In the genomic region with DNA sequence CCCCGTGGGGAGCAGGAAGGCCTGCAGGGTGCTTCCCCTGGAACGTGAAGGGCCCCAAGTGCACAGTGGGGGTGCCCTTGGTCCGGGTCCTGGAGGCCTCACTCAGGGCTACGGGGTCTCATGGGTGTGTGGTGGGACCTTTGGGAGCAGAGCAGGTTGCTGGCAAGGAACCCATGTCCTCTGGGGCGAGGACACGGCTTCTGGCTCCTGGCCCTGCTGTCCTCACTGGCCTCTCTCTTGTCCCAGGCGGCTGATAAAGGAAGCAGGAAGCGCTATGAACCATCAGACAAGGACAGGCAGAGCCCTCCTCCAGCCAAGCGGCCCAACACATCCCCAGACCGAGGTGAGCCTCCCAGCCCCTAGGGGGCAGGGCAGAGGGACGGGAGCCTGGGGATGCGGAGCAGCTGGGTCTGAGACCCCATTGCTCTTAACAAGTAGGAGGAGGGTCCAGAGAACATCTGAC, we compare ENCODE assay signal across 10 cellular contexts. TPM values are rescaled to one million over a fixed set of nuclear protein-coding genes. Genes with fewer than 3 reads are reported as not detected.
DNase-seq lines count a peak whose midpoint lies in the region; ATAC-seq, FAIRE-seq and TF ChIP-seq lines count a peak whose summit lies in the region.
"Had no signal": no experiment of that assay in that cellular context is flagged by ENCODE, and none has a peak within 500 bp of the region (broad histone marks: within the 10 kb centered on the region; RNA-seq: fewer than 3 reads in every experiment).

No MANE protein-coding gene starts in this region.

- H3K4me2 ChIP-seq in GM12878 (ENCODE audit: control insufficient read depth, insufficient read depth): no peak overlapping the region

- peaks cover 97% of the 10 kb centered on the region for H3K36me3 Mint-ChIP-seq in Caco-2 (ENCODE audit: insufficient read depth, unreplicated experiment)
- peaks cover 40% of the 10 kb centered on the region for H3K36me3 Mint-ChIP-seq in T-helper 2 cell treated with Interferon-gamma antibody and Interleukin-4, amounts not matched to agents 5 μg/mL and 100 μg/mL, for 36 hours (ENCODE audit: low read depth)

- no peak for TF ChIP-seq RAD21 in GM12878 (IDR thresholded peaks at IDR 0.05; ENCODE audit: insufficient read depth, low read depth, low read length)

- DNase-seq in Caco-2: peak; percentile 60 to 77
- no peak for DNase-seq in GM12878 (ENCODE audit: low read depth, low spot score)
- DNase-seq in lung microvascular endothelial cell (ENCODE audit: low read depth in 2 of 2): peak; percentile 19 to 84
- no peak for DNase-seq in DMS79 treated with DMSO at 0.1 percent for 48 hours (lab: John Stamatoyannopoulos, UW)
- no peak for DNase-seq in NCI-H2171 treated with DMSO at 0.1 percent for 48 hours (lab: John Stamatoyannopoulos, UW)
- no peak for DNase-seq in T-helper 2 cell treated with Interferon-gamma antibody and Interleukin-4, amounts not matched to agents 5 μg/mL and 100 μg/mL, for 36 hours (ENCODE audit: low spot score)
- DNase-seq in NCI-H2196 treated with DMSO at 0.1 percent for 48 hours (lab: John Stamatoyannopoulos, UW; ENCODE audit: unreplicated experiment): no peak
- DNase-seq: activated gamma-delta T cell treated with Interleukin-2 at 50 U/mL for 16 hours, NCI-H2029 treated with DMSO at 0.1 percent for 48 hours had no signal

- intact Hi-C loops in Caco-2 (cut with micrococcal nuclease; ENCODE audit: unreplicated experiment) (no loop called here), GM12878 (cut with micrococcal nuclease; ENCODE audit: unreplicated experiment) (no loop called here)

- TF ChIP-seq CTCF in Caco-2 (IDR thresholded peaks at IDR 0.05; ENCODE audit: insufficient read depth in 1 of 2, low read depth in 1 of 2, low read length in 1 of 2, severe bottlenecking in 1 of 2, unreplicated experiment in 1 of 2) (peak; percentile 52 to 63), GM12878 (IDR thresholded peaks at IDR 0.05 in 2 of 3, conservative IDR thresholded peaks at IDR 0.05 in 1 of 3; ENCODE audit: control insufficient read depth in 2 of 3, extremely low read depth in 1 of 3, insufficient read depth in 1 of 3, low read depth in 3 of 3, low read length in 3 of 3) (peak; percentile 25 to 55 (median 38); a peak in 5 of 6 replicates)

- no peak overlapping the region for H2AFZ ChIP-seq in GM12878 (ENCODE audit: control insufficient read depth, low read depth, low read length)

- in situ Hi-C loops in GM12878 (cut with MboI): no loop called here

- H3K4me1 Mint-ChIP-seq in Caco-2 (ENCODE audit: low read depth, unreplicated experiment): no peaks in the 10 kb centered on the region
- no peaks in the 10 kb centered on the region for H3K4me1 Mint-ChIP-seq in T-helper 2 cell treated with Interferon-gamma antibody and Interleukin-4, amounts not matched to agents 5 μg/mL and 100 μg/mL, for 36 hours (ENCODE audit: low read depth)

- ATAC-seq in GM12878: peak; percentile 41

- H3K27me3 ChIP-seq in Caco-2 (replicated peaks; ENCODE audit: control insufficient read depth, insufficient read depth, low read length) (no peaks in the 10 kb centered on the region), HUES6 (ENCODE audit: control insufficient read depth, insufficient read depth, low read length) (no peaks in the 10 kb centered on the region), GM12878 (replicated peaks in 1 of 2; ENCODE audit: control insufficient read depth in 2 of 2, insufficient read depth in 2 of 2, low read length in 1 of 2) (no peaks in the 10 kb centered on the region)

- WGBS in GM12878 (ENCODE audit: insufficient coverage, insufficient replicate concordance, low lambda C conversion rate, missing lambda C conversion rate): 85% methylated on average over 10 of the region's 12 CpGs

- TF ChIP-seq POLR2A in GM12878 (IDR thresholded peaks at IDR 0.05; ENCODE audit: low read depth, low read length): no peak

- TF ChIP-seq EP300 in GM12878 (IDR thresholded peaks at IDR 0.05; ENCODE audit: borderline replicate concordance in 1 of 2, control insufficient read depth in 1 of 2, low read depth in 2 of 2, low read length in 2 of 2): no peak

- H3K27me3 Mint-ChIP-seq in Caco-2 (ENCODE audit: insufficient read depth, unreplicated experiment): no peaks in the 10 kb centered on the region
- H3K27me3 Mint-ChIP-seq in T-helper 2 cell treated with Interferon-gamma antibody and Interleukin-4, amounts not matched to agents 5 μg/mL and 100 μg/mL, for 36 hours (ENCODE audit: low read depth): no peaks in the 10 kb centered on the region

- RAD21 ChIA-PET in GM12878 (lab: Charles Lee; ENCODE audit: unreplicated experiment): interaction anchor here (1.1 kb wide), 1 partner anchor 57 kb away, joined by 3 read pairs; no protein-coding TSS in a partner anchor

- BruUV-seq in Caco-2 (replicated peaks; lab: Mats Ljungman, UMichigan): no TSS peak
- BruUV-seq in GM12878 (replicated peaks; lab: Mats Ljungman, UMichigan): no TSS peak

- H4K20me1 ChIP-seq in GM12878 (ENCODE audit: control insufficient read depth, insufficient read depth): no peaks in the 10 kb centered on the region

- H3K9ac ChIP-seq in HUES6 (ENCODE audit: low read length) (no peak overlapping the region), GM12878 (ENCODE audit: control insufficient read depth, insufficient read depth, low read length) (no peak overlapping the region)

- no peaks in the 10 kb centered on the region for H3K9me3 Mint-ChIP-seq in Caco-2 (ENCODE audit: unreplicated experiment)
- no peaks in the 10 kb centered on the region for H3K9me3 Mint-ChIP-seq in T-helper 2 cell treated with Interferon-gamma antibody and Interleukin-4, amounts not matched to agents 5 μg/mL and 100 μg/mL, for 36 hours

- H3K36me3 ChIP-seq in Caco-2 (ENCODE audit: control insufficient read depth, insufficient read depth, low read length) (peaks cover 6% of the 10 kb centered on the region), HUES6 (ENCODE audit: control insufficient read depth, insufficient read depth, low read length) (peaks cover 71% of the 10 kb centered on the region), GM12878 (ENCODE audit: control insufficient read depth in 2 of 2, insufficient read depth in 2 of 2, low read length in 1 of 2) (peaks cover 7 to 47% of the 10 kb centered on the region in 2 experiments; a peak in 3 of 4 replicates)

- FAIRE-seq in GM12878 (lab: Jason Lieb, UNC): no peak

- H3K4me3 ChIP-seq in Caco-2 (ENCODE audit: low read depth, low read length): no peak overlapping the region
- no peak overlapping the region for H3K4me3 ChIP-seq in HUES6 (ENCODE audit: low read depth, low read length)
- H3K4me3 ChIP-seq in GM12878: no peak overlapping the region

- H3K27ac ChIP-seq in HUES6 (ENCODE audit: low read depth, low read length) (0 out of 2 replicates have a peak overlapping the region, but pooled peaks have one; percentile 8), GM12878 (ENCODE audit: control insufficient read depth, insufficient read depth) (no peak overlapping the region)

- no peaks in the 10 kb centered on the region for H3K79me2 ChIP-seq in GM12878 (ENCODE audit: control insufficient read depth, insufficient read depth, low read length)

- POLR2A ChIA-PET in Caco-2 (lab: Charles Lee): interaction anchor here (1.0 kb wide), 1 partner anchor 9 kb away, joined by 4 read pairs; no protein-coding TSS in a partner anchor
- POLR2A ChIA-PET in GM12878 (lab: Charles Lee): no interaction called here

- H3K4me3 Mint-ChIP-seq in Caco-2 (ENCODE audit: unreplicated experiment): no peak overlapping the region
- no peak overlapping the region for H3K4me3 Mint-ChIP-seq in T-helper 2 cell treated with Interferon-gamma antibody and Interleukin-4, amounts not matched to agents 5 μg/mL and 100 μg/mL, for 36 hours

- H3K4me1 ChIP-seq in Caco-2 (no peaks in the 10 kb centered on the region), HUES6 (ENCODE audit: control insufficient read depth, insufficient read depth, low read length) (peaks cover 11% of the 10 kb centered on the region; the same call in 1 of the 2 replicates), GM12878 (ENCODE audit: control insufficient read depth, insufficient read depth, low read length) (peaks cover 4% of the 10 kb centered on the region)

- H3K9me3 ChIP-seq in Caco-2: no peaks in the 10 kb centered on the region
- H3K9me3 ChIP-seq in HUES6 (ENCODE audit: control insufficient read depth, insufficient read depth, low read depth, low read length): no peaks in the 10 kb centered on the region
- H3K9me3 ChIP-seq in GM12878 (replicated peaks; ENCODE audit: control insufficient read depth, insufficient read depth, low read length): no peaks in the 10 kb centered on the region

- H3K27ac Mint-ChIP-seq in Caco-2 (ENCODE audit: unreplicated experiment): no peak overlapping the region
- H3K27ac Mint-ChIP-seq in T-helper 2 cell treated with Interferon-gamma antibody and Interleukin-4, amounts not matched to agents 5 μg/mL and 100 μg/mL, for 36 hours: no peak overlapping the region

- CTCF ChIA-PET in Caco-2 (lab: Charles Lee): interaction anchor here (0.6 kb wide), 1 partner anchor 211 kb away, joined by 4 read pairs; no protein-coding TSS in a partner anchor
- CTCF ChIA-PET in GM12878 (lab: Yijun Ruan, JAX): interaction anchor here (1.1 to 1.2 kb wide), 2 partner anchors 58 to 588 kb away, joined by 4 to 5 read pairs; partner anchors contain the start of gene ZC3H18

- SMC1A ChIA-PET in GM12878 (lab: Charles Lee; ENCODE audit: uncharacterized antibody, unreplicated experiment): no interaction called here

RNA-seq across cellular contexts. Expression of gene IL17C, which starts 9.8 kb away (rescaled TPM):
- total RNA-seq in Caco-2 (2022) (not detected in 2 replicates), GM12878 (2014; rRNA removed) (not detected in 2 replicates), GM12878 (2014; rRNA removed; fragmentation: Illumina TruSeq; extraction: Trizol) (not detected in 2 replicates), GM12878 (2021) (not detected in 2 replicates), lung microvascular endothelial cell (not detected in 2 replicates)
- not detected in 2 replicates for total RNA-seq in GM12878 (2013; cell fraction: nucleolus; rRNA removed)
- polyA plus RNA-seq in GM12878 (2011; ENCODE audit: low read depth): not detected
- polyA plus RNA-seq in GM12878 (2011; rRNA removed) (not detected in 2 replicates), GM12878 (2014; fragmentation: Illumina TruSeq; extraction: Trizol) (not detected in 2 replicates), GM12878 (2014; fragmentation: Nextera tagmentation; extraction: Ambion mirVana) (not detected), GM12878 (2014; rRNA removed) (0.33 TPM in 1 of 2 replicates, not detected in the other), GM12878 (2016; fragmentation: Nextera tagmentation; extraction: Ambion mirVana) (not detected)
- polyA plus RNA-seq in GM12878 (2011; cell fraction: cytosol; rRNA removed): 0.08 and 0.10 TPM in 2 replicates
- 0.31 and 0.55 TPM in 2 replicates for polyA plus RNA-seq in GM12878 (2011; cell fraction: nucleus; rRNA removed)
- polyA plus RNA-seq in GM12878 (2012): 0.26 and 0.32 TPM in 2 replicates
- polyA minus RNA-seq in GM12878 (2011; rRNA and poly(A)+ RNA removed): not detected in 2 replicates
- not detected in 2 replicates for polyA minus RNA-seq in GM12878 (2011; cell fraction: cytosol; rRNA and poly(A)+ RNA removed)
- polyA minus RNA-seq in GM12878 (2011; cell fraction: nucleus; rRNA and poly(A)+ RNA removed): not detected in 2 replicates

RNA-seq across cellular contexts. Expression of gene CYBA, which starts 22.3 kb away (rescaled TPM):
- total RNA-seq in Caco-2 (2022) (351 and 377 TPM in 2 replicates), GM12878 (2014; rRNA removed) (531 and 598 TPM in 2 replicates), GM12878 (2014; rRNA removed; fragmentation: Illumina TruSeq; extraction: Trizol) (114 and 132 TPM in 2 replicates), GM12878 (2021) (373 and 384 TPM in 2 replicates), lung microvascular endothelial cell (287 and 458 TPM in 2 replicates)
- total RNA-seq in GM12878 (2013; cell fraction: nucleolus; rRNA removed): 178 and 189 TPM in 2 replicates
- polyA plus RNA-seq in GM12878 (2011; ENCODE audit: low read depth): 92.9 TPM
- polyA plus RNA-seq in GM12878 (2011; rRNA removed) (29.3 and 78.7 TPM in 2 replicates), GM12878 (2014; fragmentation: Illumina TruSeq; extraction: Trizol) (7.9 and 53.2 TPM in 2 replicates), GM12878 (2014; fragmentation: Nextera tagmentation; extraction: Ambion mirVana) (under 1 TPM; 0.55 to 0.66 TPM), GM12878 (2014; rRNA removed) (551 and 668 TPM in 2 replicates), GM12878 (2016; fragmentation: Nextera tagmentation; extraction: Ambion mirVana) (100 to 1,000 TPM; 462 to 477 TPM)
- 257 and 379 TPM in 2 replicates for polyA plus RNA-seq in GM12878 (2011; cell fraction: cytosol; rRNA removed)
- polyA plus RNA-seq in GM12878 (2011; cell fraction: nucleus; rRNA removed): 417 and 477 TPM in 2 replicates
- polyA plus RNA-seq in GM12878 (2012): 413 and 478 TPM in 2 replicates
- polyA minus RNA-seq in GM12878 (2011; rRNA and poly(A)+ RNA removed): 55.5 and 207 TPM in 2 replicates
- 88.6 and 114 TPM in 2 replicates for polyA minus RNA-seq in GM12878 (2011; cell fraction: cytosol; rRNA and poly(A)+ RNA removed)
- 55.1 and 94.4 TPM in 2 replicates for polyA minus RNA-seq in GM12878 (2011; cell fraction: nucleus; rRNA and poly(A)+ RNA removed)

RNA-seq across cellular contexts. Expression of gene MVD, which starts 34.3 kb away (rescaled TPM):
- total RNA-seq in Caco-2 (2022) (127 and 141 TPM in 2 replicates), GM12878 (2014; rRNA removed) (101 and 104 TPM in 2 replicates), GM12878 (2014; rRNA removed; fragmentation: Illumina TruSeq; extraction: Trizol) (45.0 and 50.0 TPM in 2 replicates), GM12878 (2021) (132 and 147 TPM in 2 replicates), lung microvascular endothelial cell (40.8 and 42.3 TPM in 2 replicates)
- 81.8 and 88.4 TPM in 2 replicates for total RNA-seq in GM12878 (2013; cell fraction: nucleolus; rRNA removed)
- polyA plus RNA-seq in GM12878 (2011; ENCODE audit: low read depth): 21.0 TPM
- polyA plus RNA-seq in GM12878 (2011; rRNA removed) (15.5 and 41.4 TPM in 2 replicates), GM12878 (2014; fragmentation: Illumina TruSeq; extraction: Trizol) (8.4 and 28.9 TPM in 2 replicates), GM12878 (2014; fragmentation: Nextera tagmentation; extraction: Ambion mirVana) (1 to 10 TPM; 5.0 to 6.8 TPM), GM12878 (2014; rRNA removed) (80.1 and 95.9 TPM in 2 replicates), GM12878 (2016; fragmentation: Nextera tagmentation; extraction: Ambion mirVana) (10 to 100 TPM; 80.5 to 85.4 TPM)
- polyA plus RNA-seq in GM12878 (2011; cell fraction: cytosol; rRNA removed): 53.9 and 79.5 TPM in 2 replicates
- 293 and 318 TPM in 2 replicates for polyA plus RNA-seq in GM12878 (2011; cell fraction: nucleus; rRNA removed)
- polyA plus RNA-seq in GM12878 (2012): 91.8 and 107 TPM in 2 replicates
- 18.5 and 44.7 TPM in 2 replicates for polyA minus RNA-seq in GM12878 (2011; rRNA and poly(A)+ RNA removed)
- polyA minus RNA-seq in GM12878 (2011; cell fraction: cytosol; rRNA and poly(A)+ RNA removed): 25.0 and 33.1 TPM in 2 replicates
- polyA minus RNA-seq in GM12878 (2011; cell fraction: nucleus; rRNA and poly(A)+ RNA removed): 39.9 and 52.2 TPM in 2 replicates

RNA-seq across cellular contexts. Expression of gene SNAI3, which starts 57.8 kb away (rescaled TPM):
- total RNA-seq in Caco-2 (2022) (3.5 TPM in 2 replicates), GM12878 (2014; rRNA removed) (4.7 and 6.5 TPM in 2 replicates), GM12878 (2014; rRNA removed; fragmentation: Illumina TruSeq; extraction: Trizol) (1.2 and 1.7 TPM in 2 replicates), GM12878 (2021) (5.7 and 7.4 TPM in 2 replicates), lung microvascular endothelial cell (under 0.01 and 0.22 TPM in 2 replicates)
- total RNA-seq in GM12878 (2013; cell fraction: nucleolus; rRNA removed): 2.4 and 3.1 TPM in 2 replicates
- 1.5 TPM for polyA plus RNA-seq in GM12878 (2011; ENCODE audit: low read depth)
- polyA plus RNA-seq in GM12878 (2011; rRNA removed) (0.53 and 1.5 TPM in 2 replicates), GM12878 (2014; fragmentation: Illumina TruSeq; extraction: Trizol) (0.10 and 1.4 TPM in 2 replicates), GM12878 (2014; fragmentation: Nextera tagmentation; extraction: Ambion mirVana) (under 1 TPM; 0.21 to 0.26 TPM), GM12878 (2014; rRNA removed) (4.3 and 6.6 TPM in 2 replicates), GM12878 (2016; fragmentation: Nextera tagmentation; extraction: Ambion mirVana) (1 to 10 TPM; 6.2 to 7.1 TPM)
- 2.0 and 3.2 TPM in 2 replicates for polyA plus RNA-seq in GM12878 (2011; cell fraction: cytosol; rRNA removed)
- polyA plus RNA-seq in GM12878 (2011; cell fraction: nucleus; rRNA removed): 4.2 TPM in 2 replicates
- 2.6 and 2.8 TPM in 2 replicates for polyA plus RNA-seq in GM12878 (2012)
- polyA minus RNA-seq in GM12878 (2011; rRNA and poly(A)+ RNA removed): 1.1 and 2.2 TPM in 2 replicates
- 2.3 and 2.4 TPM in 2 replicates for polyA minus RNA-seq in GM12878 (2011; cell fraction: cytosol; rRNA and poly(A)+ RNA removed)
- polyA minus RNA-seq in GM12878 (2011; cell fraction: nucleus; rRNA and poly(A)+ RNA removed): 0.97 and 2.1 TPM in 2 replicates

RNA-seq across cellular contexts. Expression of gene ZC3H18, which starts 58.3 kb away (rescaled TPM):
- total RNA-seq in Caco-2 (2022) (82.0 and 91.9 TPM in 2 replicates), GM12878 (2014; rRNA removed) (8.6 and 12.5 TPM in 2 replicates), GM12878 (2014; rRNA removed; fragmentation: Illumina TruSeq; extraction: Trizol) (14.9 and 15.9 TPM in 2 replicates), GM12878 (2021) (50.4 and 58.3 TPM in 2 replicates), lung microvascular endothelial cell (6.1 and 8.7 TPM in 2 replicates)
- total RNA-seq in GM12878 (2013; cell fraction: nucleolus; rRNA removed): 32.5 and 33.9 TPM in 2 replicates
- polyA plus RNA-seq in GM12878 (2011; ENCODE audit: low read depth): 11.2 TPM
- polyA plus RNA-seq in GM12878 (2011; rRNA removed) (5.5 and 8.5 TPM in 2 replicates), GM12878 (2014; fragmentation: Illumina TruSeq; extraction: Trizol) (14.7 and 29.0 TPM in 2 replicates), GM12878 (2014; fragmentation: Nextera tagmentation; extraction: Ambion mirVana) (1 to 10 TPM; 1.0 to 3.2 TPM), GM12878 (2014; rRNA removed) (29.1 and 37.5 TPM in 2 replicates), GM12878 (2016; fragmentation: Nextera tagmentation; extraction: Ambion mirVana) (10 to 100 TPM; 54.1 to 57.0 TPM)
- 10.5 and 12.9 TPM in 2 replicates for polyA plus RNA-seq in GM12878 (2011; cell fraction: cytosol; rRNA removed)
- polyA plus RNA-seq in GM12878 (2011; cell fraction: nucleus; rRNA removed): 33.8 and 48.9 TPM in 2 replicates
- 24.7 and 25.2 TPM in 2 replicates for polyA plus RNA-seq in GM12878 (2012)
- polyA minus RNA-seq in GM12878 (2011; rRNA and poly(A)+ RNA removed): 4.7 and 7.5 TPM in 2 replicates
- 7.5 and 8.8 TPM in 2 replicates for polyA minus RNA-seq in GM12878 (2011; cell fraction: cytosol; rRNA and poly(A)+ RNA removed)
- 8.5 and 16.6 TPM in 2 replicates for polyA minus RNA-seq in GM12878 (2011; cell fraction: nucleus; rRNA and poly(A)+ RNA removed)

Comparison
In these comparisons a context has a peak if more than half of its experiments do, and no peak if none do; other contexts are left out.
1. DNase-seq: peak in Caco-2 (2 of 2) and lung microvascular endothelial cell (2 of 2); none in GM12878 (single experiment), DMS79 treated with DMSO at 0.1 percent for 48 hours (single experiment), NCI-H2171 treated with DMSO at 0.1 percent for 48 hours (single experiment), T-helper 2 cell treated with Interferon-gamma antibody and Interleukin-4, amounts not matched to agents 5 μg/mL and 100 μg/mL, for 36 hours (single experiment) and NCI-H2196 treated with DMSO at 0.1 percent for 48 hours (single experiment).